ENCODE assay signal across 9 cellular contexts in the genomic region with DNA sequence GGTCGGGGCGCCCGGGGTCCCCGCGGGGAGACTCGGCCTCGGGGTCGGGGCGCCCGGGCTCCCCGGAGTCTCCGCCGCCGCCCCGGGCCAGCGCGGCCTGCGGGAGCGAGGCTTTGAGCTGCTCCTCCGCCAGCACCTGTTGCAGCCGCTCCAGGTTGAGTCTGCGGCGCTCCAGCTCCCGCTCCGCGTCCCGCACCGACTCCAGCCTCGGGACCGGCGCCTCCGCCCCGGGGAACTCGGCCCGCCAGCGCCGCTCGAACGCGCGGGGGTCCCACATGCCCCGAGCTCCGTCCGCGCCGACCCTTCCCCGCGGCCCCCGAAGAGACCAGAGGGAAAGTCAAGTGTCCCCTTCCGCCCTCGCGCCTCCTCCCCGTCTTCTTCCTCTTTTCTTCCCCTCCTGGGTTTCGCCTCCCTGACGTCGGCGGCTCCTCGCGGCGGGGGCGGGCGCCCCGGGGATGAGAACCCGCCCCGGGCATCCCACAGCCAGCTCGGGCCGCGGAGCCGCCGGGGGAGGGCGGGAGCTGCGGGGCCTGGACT. TPM values are rescaled to one million over a fixed set of nuclear protein-coding genes. Genes with fewer than 3 reads are reported as not detected.
DNase-seq lines count a peak whose midpoint lies in the region; ATAC-seq and TF ChIP-seq lines count a peak whose summit lies in the region.
"Had no signal": no experiment of that assay in that cellular context is flagged by ENCODE, and none has a peak within 500 bp of the region (broad histone marks: within the 10 kb centered on the region; RNA-seq: fewer than 3 reads in every experiment).

No MANE protein-coding gene starts in this region.

- no peaks in the 10 kb centered on the region for H3K36me3 ChIP-seq in brain microvascular endothelial cell (replicated peaks)

- in situ Hi-C loops in brain microvascular endothelial cell (cut with HindIII; ENCODE audit: low pct_ligation_motif_present, low sequenced_read_pairs): no loop called here

- H3K27ac ChIP-seq in brain microvascular endothelial cell: no peak overlapping the region
- H3K27ac ChIP-seq: 22Rv1 had no signal

- peaks cover 33% of the 10 kb centered on the region for H3K27me3 ChIP-seq in brain microvascular endothelial cell (replicated peaks)

- DNase-seq in DMS 273 (lab: John Stamatoyannopoulos, UW; ENCODE audit: unreplicated experiment): peak; percentile 58
- DNase-seq in DMS 273 treated with DMSO at 0.1 percent for 48 hours (lab: John Stamatoyannopoulos, UW): no peak
- DNase-seq in T follicular helper cell (ENCODE audit: low read depth): peak; percentile 6
- DNase-seq in brain microvascular endothelial cell: peak; percentile 6
- DNase-seq in left colon: peak; percentile 86 to 90
- DNase-seq in stimulated activated CD8-positive, alpha-beta memory T cell treated with anti-CD3 and anti-CD28 coated beads, Interleukin-15, amount 100 ng/mL, for 4 hours (ENCODE audit: low read depth in 2 of 2): peak; percentile 15 to 27

- intact Hi-C loops in left colon (cut with DNase I, micrococcal nuclease): no loop called here

- H3K4me3 ChIP-seq in brain microvascular endothelial cell (ENCODE audit: low read depth, low read length): peak overlapping the region; percentile 22

- peak; percentile 46 for ATAC-seq in HG02981 (IDR thresholded peaks at IDR 0.05; ENCODE audit: unreplicated experiment)
- ATAC-seq in left colon: peak; percentile 76
- no peak for ATAC-seq in HG03439 (IDR thresholded peaks at IDR 0.05; ENCODE audit: unreplicated experiment)

- TF ChIP-seq CTCF in brain microvascular endothelial cell (IDR thresholded peaks at IDR 0.05; ENCODE audit: low read depth, low read length, missing control alignments): no peak

RNA-seq across cellular contexts. Expression of gene BHLHA9, which starts 40.8 kb away (rescaled TPM):
- total RNA-seq in left colon: not detected

RNA-seq across cellular contexts. Expression of gene ABR, which starts 49.6 kb away (rescaled TPM):
- total RNA-seq in left colon: 100 to 1,000 TPM; 310 to 373 TPM

RNA-seq across cellular contexts. Expression of gene TRARG1, which starts 50.0 kb away (rescaled TPM):
- under 1 TPM in 1 of 2 donors, not detected in 1; 0.47 TPM for total RNA-seq in left colon
